ENCODE assay signal across 12 cellular contexts in the genomic region with DNA sequence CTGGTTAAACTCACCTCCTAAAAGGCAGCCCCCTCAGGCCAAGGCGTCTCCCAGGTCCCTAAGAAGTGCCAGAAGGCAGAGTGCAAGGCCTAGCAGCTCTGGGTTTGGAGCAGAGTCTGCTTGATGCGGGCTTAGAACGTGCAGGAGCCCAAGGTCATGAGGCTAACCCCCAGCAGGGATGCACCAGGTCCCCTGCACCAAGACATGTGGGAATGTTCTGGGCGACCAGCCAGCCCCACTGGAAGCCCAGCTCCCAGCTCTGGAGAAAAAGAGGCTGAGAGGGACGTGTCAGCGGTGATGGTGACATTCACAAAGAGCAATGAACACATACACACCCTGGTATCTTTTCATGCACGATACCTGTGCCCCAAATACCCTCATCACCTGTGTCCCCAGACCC. TPM values are rescaled to one million over a fixed set of nuclear protein-coding genes. Genes with fewer than 3 reads are reported as not detected.
DNase-seq lines count a peak whose midpoint lies in the region; ATAC-seq lines count a peak whose summit lies in the region.
"Had no signal": no experiment of that assay in that cellular context is flagged by ENCODE, and none has a peak within 500 bp of the region (broad histone marks: within the 10 kb centered on the region; RNA-seq: fewer than 3 reads in every experiment).

No MANE protein-coding gene starts in this region.

- intact Hi-C loops in left ventricle myocardium superior (cut with micrococcal nuclease): no loop called here
- intact Hi-C loops in Right ventricle myocardium superior (cut with DNase I): no loop called here

- peak; percentile 30 for DNase-seq in DMS 273 (lab: John Stamatoyannopoulos, UW; ENCODE audit: unreplicated experiment)
- DNase-seq in DMS 273 treated with DMSO at 0.1 percent for 48 hours (lab: John Stamatoyannopoulos, UW): no peak
- peak; percentile 50 for DNase-seq in left ventricle myocardium superior
- no peak for DNase-seq in Right ventricle myocardium superior
- peak; percentile 50 for DNase-seq in NCI-H1694 treated with DMSO at 0.1 percent for 48 hours (lab: John Stamatoyannopoulos, UW)
- DNase-seq in NCI-H524 (lab: John Stamatoyannopoulos, UW): no peak
- DNase-seq: AML-193; Calu3; CD8-positive, alpha-beta T cell; H9 had no signal

- ATAC-seq in left ventricle myocardium superior (peak; percentile 36), Right ventricle myocardium superior (ENCODE audit: poor library complexity) (no peak), HG02571 (IDR thresholded peaks at IDR 0.05; ENCODE audit: unreplicated experiment) (no peak)
- ATAC-seq: A549; CD8-positive, alpha-beta T cell had no signal

RNA-seq across cellular contexts. Expression of gene LRRN2, which starts 5.1 kb away (rescaled TPM):
- total RNA-seq in left ventricle myocardium superior (2.3 TPM), Right ventricle myocardium superior (1.7 TPM)
- total RNA-seq: Calu3; CD8-positive, alpha-beta T cell had no signal

Comparison
In these comparisons a context has a peak if more than half of its experiments do, and no peak if none do; other contexts are left out.
1. DNase-seq: peak in DMS 273 (single experiment), left ventricle myocardium superior (single experiment) and NCI-H1694 treated with DMSO at 0.1 percent for 48 hours (single experiment); none in DMS 273 treated with DMSO at 0.1 percent for 48 hours (single experiment), Right ventricle myocardium superior (single experiment) and NCI-H524 (0 of 2).